In genomic region chr15:87207945-87208580, GRCh38 we compare ENCODE assay signal across 17 cellular contexts.
A peak's percentile ranks its signal among the peaks of the same experiment; 100 is the strongest.
DNase-seq lines count a peak whose midpoint lies in the region; ATAC-seq, FAIRE-seq and TF ChIP-seq lines count a peak whose summit lies in the region.
"Had no signal": no experiment of that assay in that cellular context is flagged by ENCODE, and none has a peak within 500 bp of the region (broad histone marks: within the 10 kb centered on the region; RNA-seq: fewer than 3 reads in every experiment).

No MANE protein-coding gene starts in this region.

- H3K27me3 ChIP-seq in bronchial epithelial cell (ENCODE audit: control insufficient read depth, insufficient read depth, low read length) (no peaks in the 10 kb centered on the region), osteoblast (ENCODE audit: insufficient read depth, low read length) (no peaks in the 10 kb centered on the region), H7 (ENCODE audit: control insufficient read depth, insufficient read depth, low read length) (no peaks in the 10 kb centered on the region)

- H3K27me3 Mint-ChIP-seq in type B pancreatic cell: peaks cover 21% of the 10 kb centered on the region

- no peak overlapping the region for H3K4me2 ChIP-seq in osteoblast (ENCODE audit: insufficient read depth, low read length)

- no peak for FAIRE-seq in bronchial epithelial cell (lab: Jason Lieb, UNC)

- H3K36me3 Mint-ChIP-seq in type B pancreatic cell: no peaks in the 10 kb centered on the region
- H3K36me3 Mint-ChIP-seq: WTC11 had no signal

- H3K27ac Mint-ChIP-seq in type B pancreatic cell: no peak overlapping the region
- H3K27ac Mint-ChIP-seq: endodermal cell, WTC11 had no signal

- TF ChIP-seq CTCF in bronchial epithelial cell (IDR thresholded peaks at IDR 0.05; ENCODE audit: insufficient read depth, low read length, severe bottlenecking): no peak
- TF ChIP-seq CTCF in osteoblast (IDR thresholded peaks at IDR 0.05; ENCODE audit: extremely low read depth, low read depth, low read length): no peak
- no peak for TF ChIP-seq CTCF in type B pancreatic cell (conservative IDR thresholded peaks at IDR 0.05)

- no peak for ATAC-seq in HG03039 (IDR thresholded peaks at IDR 0.05; ENCODE audit: unreplicated experiment)
- ATAC-seq: left colon, WTC11 had no signal

- H3K36me3 ChIP-seq in bronchial epithelial cell (ENCODE audit: control insufficient read depth, insufficient read depth, low read length) (no peaks in the 10 kb centered on the region), osteoblast (ENCODE audit: insufficient read depth, low read length) (no peaks in the 10 kb centered on the region), H7 (replicated peaks; ENCODE audit: control insufficient read depth, insufficient read depth, low read length) (no peaks in the 10 kb centered on the region)

- H3K9me3 ChIP-seq in osteoblast (ENCODE audit: low read depth, low read length): no peaks in the 10 kb centered on the region

- peak overlapping the region; percentile 55 for H3K27ac ChIP-seq in osteoblast (ENCODE audit: low read depth, low read length)
- H3K27ac ChIP-seq: C4-2B, parathyroid adenoma had no signal

- H3K4me3 Mint-ChIP-seq in type B pancreatic cell: no peak overlapping the region
- H3K4me3 Mint-ChIP-seq: endodermal cell, WTC11 had no signal

- no peak overlapping the region for H2AFZ ChIP-seq in osteoblast (ENCODE audit: low read length)
- H2AFZ ChIP-seq: parathyroid adenoma had no signal

- H3K4me1 ChIP-seq in osteoblast (ENCODE audit: insufficient read depth, low read length): peaks cover 5% of the 10 kb centered on the region
- H3K4me1 ChIP-seq: parathyroid adenoma had no signal

- H4K20me1 ChIP-seq in osteoblast (ENCODE audit: insufficient read depth, low read length): no peaks in the 10 kb centered on the region

- DNase-seq in ELR (ENCODE audit: low read depth) (peak; percentile 92), NCI-H82 (lab: John Stamatoyannopoulos, UW) (peak; percentile 79), bronchial epithelial cell (ENCODE audit: low read depth) (peak; percentile 77), osteoblast (ENCODE audit: insufficient read length, low spot score, missing footprints) (peak; percentile 42), H7 (no peak), type B pancreatic cell (ENCODE audit: extremely low spot score, unreplicated experiment) (no peak)
- DNase-seq in activated naive CD4-positive, alpha-beta T cell treated with anti-CD3 and anti-CD28 coated beads, Interleukin-2, amount 50 U/mL, for 16 hours: no peak
- DNase-seq: activated gamma-delta T cell treated with Interleukin-2 at 50 U/mL for 16 hours, caudate nucleus, DND-41, endodermal cell, head of caudate nucleus, left colon had no signal

- H3K79me2 ChIP-seq in osteoblast (ENCODE audit: insufficient read depth, low read length): no peaks in the 10 kb centered on the region
- H3K79me2 ChIP-seq: parathyroid adenoma had no signal

- H3K4me3 ChIP-seq in bronchial epithelial cell (ENCODE audit: low read depth, low read length) (no peak overlapping the region), osteoblast (ENCODE audit: insufficient read depth, low read length) (no peak overlapping the region), H7 (ENCODE audit: insufficient read depth, low read depth, low read length) (no peak overlapping the region)

- H3K4me1 Mint-ChIP-seq in type B pancreatic cell (ENCODE audit: unreplicated experiment): no peaks in the 10 kb centered on the region
- H3K4me1 Mint-ChIP-seq: endodermal cell had no signal

- no peaks in the 10 kb centered on the region for H3K9me3 Mint-ChIP-seq in type B pancreatic cell
- H3K9me3 Mint-ChIP-seq: endodermal cell had no signal

Comparison
In these comparisons a context has a peak if more than half of its experiments do, and no peak if none do; other contexts are left out.
1. DNase-seq: peak in ELR (single experiment), NCI-H82 (single experiment), bronchial epithelial cell (single experiment) and osteoblast (single experiment); none in H7 (single experiment), activated naive CD4-positive, alpha-beta T cell treated with anti-CD3 and anti-CD28 coated beads, Interleukin-2, amount 50 U/mL, for 16 hours (single experiment) and type B pancreatic cell (single experiment).